Comparison of ENCODE assay signal across 30 cellular contexts in genomic region chr1:27412502-27412901, GRCh38. TPM values are rescaled to one million over a fixed set of nuclear protein-coding genes. Genes with fewer than 3 reads are reported as not detected.
"Had no signal": no experiment of that assay in that cellular context is flagged by ENCODE, and none has a peak within 500 bp of the region (broad histone marks: within the 10 kb centered on the region; RNA-seq: fewer than 3 reads in every experiment).

No MANE protein-coding gene starts in this region.

- ATAC-seq: activated T-helper 17 cell treated with anti-CD3 and anti-CD28 coated beads, Interleukin-2, amount 50 U/mL, for 72 hours; body of pancreas; left lung; mucosa of descending colon; natural killer cell treated with Interleukin-12 subunit alpha and Interleukin-12 subunit beta and Interleukin-15 and Interleukin-18, amount 100 ng/mL, for 72 hours; stimulated activated memory B cell treated with anti-CD40 and anti-IgM and Interleukin-4, amounts not matched to agents 10 μg/mL and 1 μg/mL and 100 μg/mL, for 72 hours had no signal

- H3K4me3 Mint-ChIP-seq: activated naive CD8-positive, alpha-beta T cell; activated T-helper 17 cell treated with anti-CD3 and anti-CD28 coated beads, Interleukin-2, amount 50 U/mL, for 72 hours; natural killer cell treated with Interleukin-12 subunit alpha and Interleukin-12 subunit beta and Interleukin-15 and Interleukin-18, amount 100 ng/mL, for 72 hours; stimulated activated memory B cell treated with anti-CD40 and anti-IgM and Interleukin-4, amounts not matched to agents 10 μg/mL and 1 μg/mL and 100 μg/mL, for 72 hours had no signal

- H3K27ac ChIP-seq: body of pancreas, cardiac muscle cell, left lung, neutrophil, stomach had no signal

- H3K9me3 Mint-ChIP-seq: activated T-helper 17 cell treated with anti-CD3 and anti-CD28 coated beads, Interleukin-2, amount 50 U/mL, for 72 hours; natural killer cell treated with Interleukin-12 subunit alpha and Interleukin-12 subunit beta and Interleukin-15 and Interleukin-18, amount 100 ng/mL, for 72 hours; stimulated activated memory B cell treated with anti-CD40 and anti-IgM and Interleukin-4, amounts not matched to agents 10 μg/mL and 1 μg/mL and 100 μg/mL, for 72 hours had no signal

- H3K27me3 Mint-ChIP-seq: activated naive CD8-positive, alpha-beta T cell; activated T-helper 17 cell treated with anti-CD3 and anti-CD28 coated beads, Interleukin-2, amount 50 U/mL, for 72 hours; natural killer cell treated with Interleukin-12 subunit alpha and Interleukin-12 subunit beta and Interleukin-15 and Interleukin-18, amount 100 ng/mL, for 72 hours; progenitor cell of endocrine pancreas; stimulated activated memory B cell treated with anti-CD40 and anti-IgM and Interleukin-4, amounts not matched to agents 10 μg/mL and 1 μg/mL and 100 μg/mL, for 72 hours had no signal

- H3K27me3 ChIP-seq: body of pancreas, cardiac muscle cell, left lung, neutrophil, stomach had no signal

- H3K4me3 ChIP-seq: body of pancreas, cardiac muscle cell, left lung, mucosa of descending colon, smooth muscle cell, stomach had no signal

- H3K27ac Mint-ChIP-seq: activated naive CD8-positive, alpha-beta T cell; activated T-helper 17 cell treated with anti-CD3 and anti-CD28 coated beads, Interleukin-2, amount 50 U/mL, for 72 hours; natural killer cell treated with Interleukin-12 subunit alpha and Interleukin-12 subunit beta and Interleukin-15 and Interleukin-18, amount 100 ng/mL, for 72 hours; progenitor cell of endocrine pancreas; stimulated activated memory B cell treated with anti-CD40 and anti-IgM and Interleukin-4, amounts not matched to agents 10 μg/mL and 1 μg/mL and 100 μg/mL, for 72 hours had no signal

- DNase-seq: activated CD4-positive, alpha-beta T cell treated with anti-CD3 and anti-CD28 coated beads for 4 hours; activated CD4-positive, alpha-beta T cell treated with anti-CD3 and anti-CD28 coated beads, Interleukin-2, amount 50 U/mL, for 4 hours; activated naive CD4-positive, alpha-beta T cell treated with Interleukin-2 at 50 U/mL for 16 hours; aorta; body of pancreas; foreskin fibroblast; kidney glomerular epithelial cell; left lung; mucosa of descending colon; stimulated activated CD4-positive, alpha-beta T cell treated with anti-CD3 and anti-CD28 coated beads, Interleukin-1b, Interleukin-23, amount 100 ng/mL, for 48 hours; stimulated activated CD4-positive, alpha-beta T cell treated with anti-CD3 and anti-CD28 coated beads, Interleukin-4, amount 100 ng/mL, for 4 hours; stimulated activated CD8-positive, alpha-beta memory T cell treated with anti-CD3 and anti-CD28 coated beads, Interleukin-4, amount 100 ng/mL, for 48 hours; stomach; trophoblast cell had no signal

- H3K9me3 ChIP-seq: body of pancreas, left lung, mucosa of descending colon, neutrophil, stomach had no signal

RNA-seq across cellular contexts. Expression of gene GPR3, which starts 20.1 kb away (rescaled TPM):
- total RNA-seq: body of pancreas had no signal

RNA-seq across cellular contexts. Expression of gene CD164L2, which starts 29.4 kb away (rescaled TPM):
- total RNA-seq: activated T-helper 17 cell treated with anti-CD3 and anti-CD28 coated beads, Interleukin-2, amount 50 U/mL, for 72 hours; aorta; chondrocyte; endothelial cell of umbilical vein; lung microvascular endothelial cell; mesenteric fat pad; myocyte; natural killer cell treated with Interleukin-12 subunit alpha and Interleukin-12 subunit beta and Interleukin-15 and Interleukin-18, amount 100 ng/mL, for 72 hours; osteocyte; progenitor cell of endocrine pancreas; stomach; T-helper 1 cell treated with Interleukin-12 subunit alpha and Interleukin-12 subunit beta and Interleukin-4 antibody, amounts not matched to agents 30 ng/mL and 1 ng/mL, for 36 hours; temporal lobe had no signal
- polyA plus RNA-seq: aorta, endothelial cell of umbilical vein had no signal

RNA-seq across cellular contexts. Expression of gene FCN3, which starts 37.9 kb away (rescaled TPM):
- total RNA-seq: activated T-helper 17 cell treated with anti-CD3 and anti-CD28 coated beads, Interleukin-2, amount 50 U/mL, for 72 hours; chondrocyte; endothelial cell of umbilical vein; lung microvascular endothelial cell; myocyte; natural killer cell treated with Interleukin-12 subunit alpha and Interleukin-12 subunit beta and Interleukin-15 and Interleukin-18, amount 100 ng/mL, for 72 hours; osteocyte; progenitor cell of endocrine pancreas; smooth muscle cell; T-helper 1 cell treated with Interleukin-12 subunit alpha and Interleukin-12 subunit beta and Interleukin-4 antibody, amounts not matched to agents 30 ng/mL and 1 ng/mL, for 36 hours had no signal
- polyA plus RNA-seq: smooth muscle cell had no signal
